ENCODE assay signal across 8 cellular contexts in the genomic region with DNA sequence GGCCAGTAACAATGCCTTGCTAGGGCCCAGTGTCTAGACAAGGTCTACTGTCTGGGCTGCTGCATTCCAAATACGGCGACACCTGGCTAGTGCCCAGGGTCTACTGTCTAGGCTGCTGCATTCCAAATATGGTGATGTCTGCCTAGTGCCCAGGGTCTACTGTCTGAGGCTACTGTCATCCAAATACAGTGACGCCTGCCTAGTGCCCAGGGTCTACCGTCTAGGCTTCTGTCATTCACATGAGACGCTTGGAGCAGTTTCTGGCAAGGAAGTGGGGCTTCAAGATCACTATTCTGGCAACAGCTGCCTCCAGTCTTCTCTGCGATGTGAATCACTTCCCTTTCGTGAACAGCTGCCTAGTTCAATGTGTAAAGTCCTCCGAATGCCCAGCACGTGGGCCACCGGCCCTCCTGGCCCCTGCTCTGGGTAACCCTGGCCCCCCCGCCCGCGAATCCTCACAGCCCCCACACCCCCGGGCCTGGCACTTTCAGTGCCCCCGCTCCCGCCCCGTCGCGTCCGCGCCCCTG. TPM values are rescaled to one million over a fixed set of nuclear protein-coding genes. Genes with fewer than 3 reads are reported as not detected.
DNase-seq lines count a peak whose midpoint lies in the region; ATAC-seq, FAIRE-seq and TF ChIP-seq lines count a peak whose summit lies in the region.

No MANE protein-coding gene starts in this region.

- H3K9me3 ChIP-seq in T-helper 17 cell (ENCODE audit: control insufficient read depth, low read length, poor library complexity, severe bottlenecking) = no peaks in the 10 kb centered on the region
- H3K9me3 ChIP-seq in fibroblast of lung (ENCODE audit: control insufficient read depth, insufficient read depth, low read depth, low read length) = no peaks in the 10 kb centered on the region

- peak; percentile 15 for DNase-seq in Daoy (ENCODE audit: low read depth)
- peak; percentile 54 for DNase-seq in GM20000 (ENCODE audit: low spot score)
- DNase-seq in T-helper 17 cell = no peak
- peak; percentile 68 to 71 for DNase-seq in fibroblast of lung (ENCODE audit: low read depth in 2 of 2)
- no peak for DNase-seq in GM12892 (ENCODE audit: insufficient read length)
- no peak for DNase-seq in NCI-H2081 (lab: John Stamatoyannopoulos, UW)

- H3K4me3 Mint-ChIP-seq in T-helper 17 cell = peak overlapping the region; percentile 98
- H3K4me3 Mint-ChIP-seq in nephron = peak overlapping the region; percentile 85 to 97 (median 97)

- H3K4me1 Mint-ChIP-seq in T-helper 17 cell (peaks cover 26% of the 10 kb centered on the region), nephron (peaks cover 36% of the 10 kb centered on the region)

- peak overlapping the region; percentile 86 for H3K9ac ChIP-seq in fibroblast of lung (ENCODE audit: insufficient read depth, low read length)

- H3K4me1 ChIP-seq in fibroblast of lung (ENCODE audit: control insufficient read depth, extremely low read depth, insufficient read depth, low read length) = peaks cover 7% of the 10 kb centered on the region

- H2AFZ ChIP-seq in fibroblast of lung (ENCODE audit: low read length) = peak overlapping the region; percentile 69

- FAIRE-seq in GM12892 (lab: Jason Lieb, UNC) = no peak

- no peaks in the 10 kb centered on the region for H3K36me3 ChIP-seq in fibroblast of lung (ENCODE audit: control insufficient read depth, insufficient read depth, low read length)

- no peaks in the 10 kb centered on the region for H3K9me3 Mint-ChIP-seq in nephron

- peak overlapping the region; percentile 100 for H3K4me2 ChIP-seq in fibroblast of lung (ENCODE audit: extremely low read depth, insufficient read depth, low read length)

- H4K20me1 ChIP-seq in fibroblast of lung (ENCODE audit: control insufficient read depth, extremely low read depth, insufficient read depth, low read length) = no peaks in the 10 kb centered on the region

- H3K79me2 ChIP-seq in fibroblast of lung (ENCODE audit: control insufficient read depth, insufficient read depth, low read length) = no peaks in the 10 kb centered on the region

- peak overlapping the region; percentile 81 to 85 (median 82) for H3K4me3 ChIP-seq in fibroblast of lung (replicated peaks in 1 of 4; ENCODE audit: control extremely low read depth in 1 of 4, insufficient read depth in 1 of 4, low read depth in 3 of 4, low read length in 4 of 4)

- H3K36me3 Mint-ChIP-seq in T-helper 17 cell (ENCODE audit: low read depth) = peaks cover 3% of the 10 kb centered on the region
- H3K36me3 Mint-ChIP-seq in nephron (ENCODE audit: low read depth) = peaks cover 4% of the 10 kb centered on the region

- no peaks in the 10 kb centered on the region for H3K27me3 ChIP-seq in fibroblast of lung (ENCODE audit: control insufficient read depth, insufficient read depth, low read length)

- H3K27me3 Mint-ChIP-seq in T-helper 17 cell = no peaks in the 10 kb centered on the region
- H3K27me3 Mint-ChIP-seq in nephron (ENCODE audit: low read depth) = no peaks in the 10 kb centered on the region

- peak overlapping the region; percentile 67 for H3K27ac ChIP-seq in fibroblast of lung (ENCODE audit: insufficient read depth, low read length)

- TF ChIP-seq CTCF in GM20000 (IDR thresholded peaks at IDR 0.05; ENCODE audit: extremely low read depth, missing control alignments) (no peak), fibroblast of lung (conservative IDR thresholded peaks at IDR 0.05 in 1 of 2, IDR thresholded peaks at IDR 0.05 in 1 of 2; ENCODE audit: low read depth in 1 of 2, low read length in 2 of 2) (no peak), nephron (IDR thresholded peaks at IDR 0.05; ENCODE audit: unreplicated experiment in 3 of 3) (no peak)

- H3K27ac Mint-ChIP-seq in T-helper 17 cell = peak overlapping the region; percentile 95
- H3K27ac Mint-ChIP-seq in nephron = peak overlapping the region; percentile 47 to 97 (median 96)

- ATAC-seq in HG03558 (IDR thresholded peaks at IDR 0.05; ENCODE audit: extremely low read depth, unreplicated experiment) (peak; percentile 28), T-helper 17 cell (peak; percentile 46)

- no peak for TF ChIP-seq POLR2A in GM12892 (IDR thresholded peaks at IDR 0.05; ENCODE audit: low read depth, low read length)

RNA-seq across cellular contexts. Expression of a gene that starts 12.7 kb away (rescaled TPM):
- total RNA-seq in Daoy (2014; rRNA removed; shearing (Covaris generic)) = 12.2 and 13.4 TPM in 2 replicates
- total RNA-seq in T-helper 17 cell (10 to 100 TPM in 1 of 2 donors, 1 to 10 TPM in 1; 9.6 to 11.3 TPM), fibroblast of lung (21.6 and 23.8 TPM in 2 replicates)
- polyA plus RNA-seq in fibroblast of lung = 6.8 and 8.3 TPM in 2 replicates
- 15.0 and 20.3 TPM in 2 replicates for polyA plus RNA-seq in fibroblast of lung (2012)
- 25.6 and 27.4 TPM in 2 replicates for polyA minus RNA-seq in fibroblast of lung (ENCODE audit: low replicate concordance)
- 11.6 TPM for polyA plus RNA-seq in GM12892 (2012; ENCODE audit: missing spikeins)

RNA-seq across cellular contexts. Expression of a gene that starts 12.8 kb away (rescaled TPM):
- 14.0 and 19.5 TPM in 2 replicates for total RNA-seq in Daoy (2014; rRNA removed; shearing (Covaris generic))
- total RNA-seq in T-helper 17 cell = 10 to 100 TPM; 20.4 to 32.7 TPM
- 12.8 and 14.0 TPM in 2 replicates for total RNA-seq in fibroblast of lung
- polyA plus RNA-seq in fibroblast of lung = 5.5 and 6.5 TPM in 2 replicates
- polyA plus RNA-seq in fibroblast of lung (2012) = 5.9 and 6.2 TPM in 2 replicates
- 4.6 and 5.2 TPM in 2 replicates for polyA minus RNA-seq in fibroblast of lung (ENCODE audit: low replicate concordance)
- 7.0 TPM for polyA plus RNA-seq in GM12892 (2012; ENCODE audit: missing spikeins)

Comparison
In these comparisons a context has a peak if more than half of its experiments do, and no peak if none do; other contexts are left out.
1. DNase-seq: peak in Daoy (single experiment), GM20000 (single experiment) and fibroblast of lung (2 of 2); none in T-helper 17 cell (0 of 3), GM12892 (single experiment) and NCI-H2081 (0 of 2).